15 cellular contexts compared by ENCODE assay signal in the genomic region with DNA sequence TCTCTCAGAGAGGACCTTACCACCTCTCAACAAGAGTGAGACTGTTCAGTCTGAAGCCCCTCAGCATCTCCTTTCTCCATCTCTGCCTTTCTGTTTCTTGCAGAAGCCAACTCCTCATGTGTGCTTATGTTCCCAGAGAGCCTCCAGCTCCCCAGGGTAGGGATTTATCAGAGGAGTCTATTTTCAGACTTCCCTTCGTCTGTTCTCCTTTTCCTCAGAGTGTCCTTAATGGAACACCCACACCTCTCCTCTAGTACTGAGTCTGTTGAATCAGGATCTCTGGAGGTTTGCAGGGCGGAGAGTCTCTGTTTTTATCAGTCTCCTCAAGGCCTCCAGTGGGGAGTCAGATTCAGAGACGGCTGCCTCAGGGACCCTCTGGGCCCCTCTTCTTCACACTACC. TPM values are rescaled to one million over a fixed set of nuclear protein-coding genes. Genes with fewer than 3 reads are reported as not detected.
DNase-seq lines count a peak whose midpoint lies in the region; ATAC-seq, FAIRE-seq and TF ChIP-seq lines count a peak whose summit lies in the region.
"Had no signal": no experiment of that assay in that cellular context is flagged by ENCODE, and none has a peak within 500 bp of the region (broad histone marks: within the 10 kb centered on the region; RNA-seq: fewer than 3 reads in every experiment).

No MANE protein-coding gene starts in this region.

- CTCF ChIA-PET in K562 (lab: Yijun Ruan, JAX; ENCODE audit: low intra/inter-chr PET ratio): no interaction called here

- TF ChIP-seq RAD21 in K562 (CRISPR knock-in tag; conservative IDR thresholded peaks at IDR 0.05 in 1 of 2, IDR thresholded peaks at IDR 0.05 in 1 of 2): no peak

- peaks cover 97% of the 10 kb centered on the region for H3K79me2 ChIP-seq in K562 (ENCODE audit: control insufficient read depth, insufficient read depth, low read length)

- peaks cover 45% of the 10 kb centered on the region for H3K4me1 Mint-ChIP-seq in osteocyte (ENCODE audit: unreplicated experiment)
- H3K4me1 Mint-ChIP-seq: B cell had no signal

- in situ Hi-C loops in K562 (cut with MboI): no loop called here
- in situ Hi-C loops in KBM-7 (cut with MboI; ENCODE audit: low pct_unique_long_range_greater_than_20kb, low sequenced_read_pairs): no loop called here

- WGBS in K562 (ENCODE audit: insufficient coverage, low coverage, missing lambda C conversion rate): 35% methylated on average over 2 of the region's 3 CpGs

- H3K4me3 Mint-ChIP-seq in osteocyte (ENCODE audit: unreplicated experiment): no peak overlapping the region
- H3K4me3 Mint-ChIP-seq: B cell; CD4-positive, alpha-beta T cell had no signal

- H3K9me3 ChIP-seq in cardiac muscle cell (ENCODE audit: low read depth): no peaks in the 10 kb centered on the region
- no peaks in the 10 kb centered on the region for H3K9me3 ChIP-seq in K562 (replicated peaks; ENCODE audit: control insufficient read depth, insufficient read depth, low read depth, low read length)
- H3K9me3 ChIP-seq in left ventricle myocardium inferior (replicated peaks): no peaks in the 10 kb centered on the region

- H3K27me3 Mint-ChIP-seq in osteocyte (ENCODE audit: unreplicated experiment): no peaks in the 10 kb centered on the region

- H3K27me3 ChIP-seq in cardiac muscle cell (no peaks in the 10 kb centered on the region), K562 (ENCODE audit: control insufficient read depth in 2 of 2, insufficient read depth in 2 of 2, low read length in 2 of 2) (no peaks in the 10 kb centered on the region), left ventricle myocardium inferior (ENCODE audit: low read depth) (no peaks in the 10 kb centered on the region)

- H3K27ac ChIP-seq in cardiac muscle cell (peak overlapping the region; percentile 99), K562 (ENCODE audit: extremely low read depth, low read depth, low read length) (peak overlapping the region; percentile 11; the same call in 1 of the 3 replicates), left ventricle myocardium inferior (replicated peaks) (peak overlapping the region; percentile 58)

- POLR2A ChIA-PET in K562 (lab: Yijun Ruan, JAX): interaction anchor here (0.9 kb wide), 1 partner anchor 16 kb away, joined by 3 read pairs; no protein-coding TSS in a partner anchor

- H3K9ac ChIP-seq in K562 (ENCODE audit: insufficient read depth in 1 of 2, low read depth in 2 of 2, low read length in 2 of 2): peak overlapping the region; percentile 15 to 23; a peak in 2 of 4 replicates

- H3K4me3 ChIP-seq in cardiac muscle cell (no peak overlapping the region), K562 (no peak overlapping the region), left ventricle myocardium inferior (no peak overlapping the region)

- H3K36me3 ChIP-seq in cardiac muscle cell (no peaks in the 10 kb centered on the region), K562 (ENCODE audit: control insufficient read depth, insufficient read depth, low read length) (peaks cover 59% of the 10 kb centered on the region), left ventricle myocardium inferior (no peaks in the 10 kb centered on the region)

- peak overlapping the region; percentile 24 for H3K27ac Mint-ChIP-seq in osteocyte (ENCODE audit: unreplicated experiment)
- H3K27ac Mint-ChIP-seq: B cell; CD4-positive, alpha-beta T cell had no signal

- no peaks in the 10 kb centered on the region for H4K20me1 ChIP-seq in K562 (replicated peaks; ENCODE audit: control insufficient read depth, insufficient read depth, low read length)

- peaks cover 4% of the 10 kb centered on the region for H3K9me1 ChIP-seq in K562 (ENCODE audit: control insufficient read depth, insufficient read depth, low read length)

- no peak for TF ChIP-seq CTCF in cardiac muscle cell (IDR thresholded peaks at IDR 0.05; ENCODE audit: low read depth, low read length)
- no peak for TF ChIP-seq CTCF in K562 (IDR thresholded peaks at IDR 0.05 in 2 of 3, conservative IDR thresholded peaks at IDR 0.05 in 1 of 3; ENCODE audit: insufficient read depth in 2 of 3, low read depth in 1 of 3, low read length in 3 of 3)
- TF ChIP-seq CTCF in left ventricle myocardium inferior (IDR thresholded peaks at IDR 0.05; ENCODE audit: borderline replicate concordance): no peak
- TF ChIP-seq CTCF in osteocyte (IDR thresholded peaks at IDR 0.05): no peak

- TF ChIP-seq EP300 in K562 (IDR thresholded peaks at IDR 0.05; ENCODE audit: low read length): no peak

- no TSS peak for BruUV-seq in K562 (replicated peaks; lab: Mats Ljungman, UMichigan)

- H3K36me3 Mint-ChIP-seq in osteocyte (ENCODE audit: unreplicated experiment): peaks cover 31% of the 10 kb centered on the region

- H2AFZ ChIP-seq in K562 (ENCODE audit: low read depth, low read length): no peak overlapping the region

- H3K4me2 ChIP-seq in K562 (ENCODE audit: insufficient read depth, low read length): no peak overlapping the region; the same call in 1 of the 2 replicates

- peak in 1 of 2 donors; percentile 38 for DNase-seq in cardiac muscle cell (ENCODE audit: low read depth in 1 of 2, low spot score in 1 of 2)
- DNase-seq in Right ventricle myocardium inferior (ENCODE audit: missing footprints): no peak
- DNase-seq in K562 (ENCODE audit: extremely low read depth in 1 of 4, low spot score in 3 of 4): no peak
- DNase-seq in left ventricle myocardium inferior: no peak
- DNase-seq in osteocyte (ENCODE audit: extremely low spot score, unreplicated experiment): no peak
- DNase-seq in stimulated activated naive CD4-positive, alpha-beta T cell treated with Interleukin-2 at 50 U/mL for 16 hours (lab: John Stamatoyannopoulos, UW): no peak
- no peak for DNase-seq in RPMI8226
- no peak for DNase-seq in KBM-7
- DNase-seq: ACHN; C1 segment of cervical spinal cord; Calu3; CD4-positive, alpha-beta T cell; DMS 273 treated with DMSO at 0.1 percent for 48 hours had no signal

- no peak for TF ChIP-seq POLR2A in K562 (conservative IDR thresholded peaks at IDR 0.05)

- intact Hi-C loops in Right ventricle myocardium inferior (cut with DNase I) (no loop called here), K562 (cut with micrococcal nuclease) (no loop called here), left ventricle myocardium inferior (cut with micrococcal nuclease) (no loop called here)

- ATAC-seq in Right ventricle myocardium inferior: no peak
- ATAC-seq in K562: peak; percentile 31
- ATAC-seq: HCT116 had no signal

- H3K4me1 ChIP-seq in cardiac muscle cell (ENCODE audit: low read depth): peaks cover 51% of the 10 kb centered on the region
- H3K4me1 ChIP-seq in K562 (replicated peaks in 1 of 2; ENCODE audit: control insufficient read depth in 2 of 2, insufficient read depth in 2 of 2, low read length in 2 of 2): peaks cover 18 to 32% of the 10 kb centered on the region in 2 experiments; a peak in 4 of 5 replicates
- peaks cover 7% of the 10 kb centered on the region for H3K4me1 ChIP-seq in left ventricle myocardium inferior

- H3K9me3 Mint-ChIP-seq in osteocyte (ENCODE audit: unreplicated experiment): no peaks in the 10 kb centered on the region
- H3K9me3 Mint-ChIP-seq: CD4-positive, alpha-beta T cell had no signal

- FAIRE-seq in K562 (lab: Jason Lieb, UNC): no peak

TF ChIP-seq in K562, 482 proteins besides CTCF, POLR2A, EP300 and RAD21:
- TF ChIP-seq FIP1L1 (IDR thresholded peaks at IDR 0.05; ENCODE audit: low read depth, low read length, poor library complexity, severe bottlenecking): no peak
TF ChIP-seq in K562: peak in this region for 0.

RNA-seq across cellular contexts. Expression of a gene that starts 25.1 kb away (rescaled TPM):
- total RNA-seq in cardiac muscle cell (39.7 and 54.5 TPM in 2 replicates), Right ventricle myocardium inferior (2.0 TPM), K562 (2014; rRNA removed) (24.3 and 33.1 TPM in 2 replicates), K562 (2014; rRNA removed; fragmentation: Illumina TruSeq; extraction: Trizol) (41.4 and 43.8 TPM in 2 replicates), K562 (2015; rRNA removed; fragmentation: Illumina TruSeq; extraction: Trizol) (26.8 and 28.0 TPM in 2 replicates), K562 (2021) (44.5 and 45.5 TPM in 2 replicates), left ventricle myocardium inferior (4.7 TPM), osteocyte (50.8 and 53.8 TPM in 2 replicates)
- polyA plus RNA-seq in cardiac muscle cell (26.0 and 48.1 TPM in 2 replicates), K562 (2011; rRNA removed) (59.4 and 78.7 TPM in 2 replicates), K562 (2014; fragmentation: Illumina TruSeq; extraction: Trizol) (44.7 and 49.7 TPM in 2 replicates), K562 (2014; fragmentation: Nextera tagmentation; extraction: Ambion mirVana) (1 to 10 TPM; 6.7 to 8.2 TPM), K562 (2014; rRNA removed) (24.0 and 28.1 TPM in 2 replicates)
- 83.6 and 231 TPM in 2 replicates for total RNA-seq in K562 (2011; cell fraction: chromatin; rRNA removed; ENCODE audit: low replicate concordance)
- 29.2 and 43.3 TPM in 2 replicates for total RNA-seq in K562 (2011; cell fraction: nucleolus; rRNA removed)
- total RNA-seq in K562 (2011; cell fraction: nucleoplasm; rRNA removed): 81.3 and 133 TPM in 2 replicates
- 36.5 and 44.9 TPM in 2 replicates for polyA plus RNA-seq in K562 (2011; cell fraction: cytosol; rRNA removed)
- 67.4 and 73.5 TPM in 2 replicates for polyA plus RNA-seq in K562 (2011; cell fraction: nucleus; rRNA removed)
- 21.9 and 27.0 TPM in 2 replicates for polyA plus RNA-seq in K562 (2012)
- polyA minus RNA-seq in K562 (2011; rRNA and poly(A)+ RNA removed): 118 and 129 TPM in 2 replicates
- polyA minus RNA-seq in K562 (2011; cell fraction: cytosol; rRNA and poly(A)+ RNA removed): 41.0 and 50.6 TPM in 2 replicates
- polyA minus RNA-seq in K562 (2011; cell fraction: nucleus; rRNA and poly(A)+ RNA removed): 73.6 and 103 TPM in 2 replicates

Comparison
In these comparisons a context has a peak if more than half of its experiments do, and no peak if none do; other contexts are left out.
1. H3K27ac ChIP-seq: peak in every context shown above with its lines; median percentile 99 in cardiac muscle cell; 58 in left ventricle myocardium inferior; 11 in K562.